12 cellular contexts compared by ENCODE assay signal in genomic region chr17:65547253-65547670, GRCh38. TPM values are rescaled to one million over a fixed set of nuclear protein-coding genes. Genes with fewer than 3 reads are reported as not detected.
DNase-seq lines count a peak whose midpoint lies in the region; ATAC-seq and TF ChIP-seq lines count a peak whose summit lies in the region.
"Had no signal": no experiment of that assay in that cellular context is flagged by ENCODE, and none has a peak within 500 bp of the region (broad histone marks: within the 10 kb centered on the region; RNA-seq: fewer than 3 reads in every experiment).

No MANE protein-coding gene starts in this region.

- CTCF ChIA-PET in naive thymus-derived CD4-positive, alpha-beta T cell (lab: Charles Lee), result no interaction called here

- H3K27ac ChIP-seq in naive thymus-derived CD4-positive, alpha-beta T cell (ENCODE audit: low read depth, low read length), result peak overlapping the region; percentile 57
- peak overlapping the region; percentile 51 to 59 for H3K27ac ChIP-seq in uterus
- H3K27ac ChIP-seq: SJCRH30 had no signal

- intact Hi-C loops in naive thymus-derived CD4-positive, alpha-beta T cell (cut with micrococcal nuclease), result no loop called here
- intact Hi-C loops in uterus (cut with DNase I; ENCODE audit: low total_unique reads), result no loop called here

- H3K4me3 ChIP-seq in fibroblast of mammary gland (ENCODE audit: control insufficient read depth, low read depth, low read length), result no peak overlapping the region
- H3K4me3 ChIP-seq in naive thymus-derived CD4-positive, alpha-beta T cell (ENCODE audit: low read length), result no peak overlapping the region
- H3K4me3 ChIP-seq in uterus, result no peak overlapping the region
- H3K4me3 ChIP-seq: SJCRH30 had no signal

- TF ChIP-seq CTCF in fibroblast of mammary gland (conservative IDR thresholded peaks at IDR 0.05; ENCODE audit: control insufficient read depth, insufficient read depth, low read depth, low read length) (no peak), uterus (IDR thresholded peaks at IDR 0.05) (no peak)

- TF ChIP-seq POLR2A in uterus (IDR thresholded peaks at IDR 0.05), result no peak

- peak overlapping the region; percentile 11 for H3K4me3 Mint-ChIP-seq in activated naive CD8-positive, alpha-beta T cell
- H3K4me3 Mint-ChIP-seq in activated naive CD8-positive, alpha-beta T cell treated with anti-CD3 and anti-CD28 coated beads for 36 hours, result no peak overlapping the region
- peak overlapping the region; percentile 16 to 75 (median 59) for H3K4me3 Mint-ChIP-seq in naive thymus-derived CD4-positive, alpha-beta T cell
- no peak overlapping the region for H3K4me3 Mint-ChIP-seq in stimulated activated effector memory CD8-positive, alpha-beta T cell treated with anti-CD3 and anti-CD28 coated beads, Interleukin-12 subunit alpha, Interleukin-12 subunit beta, amount 100 ng/mL, for 72 hours
- H3K4me3 Mint-ChIP-seq: activated B cell treated with CpG ODN at 0.5 μM for 24 hours had no signal

- H3K36me3 ChIP-seq in naive thymus-derived CD4-positive, alpha-beta T cell (ENCODE audit: control insufficient read depth in 2 of 3, insufficient read depth in 3 of 3, low read length in 3 of 3), result peaks cover 0 to 72% (median 15%) of the 10 kb centered on the region in 3 experiments
- H3K36me3 ChIP-seq in uterus, result no peaks in the 10 kb centered on the region

- ATAC-seq in naive thymus-derived CD4-positive, alpha-beta T cell, result peak; percentile 82
- no peak for ATAC-seq in stimulated activated effector memory CD8-positive, alpha-beta T cell treated with anti-CD3 and anti-CD28 coated beads, Interleukin-12 subunit alpha, Interleukin-12 subunit beta, amount 100 ng/mL, for 72 hours

- no peaks in the 10 kb centered on the region for H3K9me3 Mint-ChIP-seq in activated naive CD8-positive, alpha-beta T cell (ENCODE audit: low read depth)
- no peaks in the 10 kb centered on the region for H3K9me3 Mint-ChIP-seq in activated naive CD8-positive, alpha-beta T cell treated with anti-CD3 and anti-CD28 coated beads for 36 hours
- H3K9me3 Mint-ChIP-seq in naive thymus-derived CD4-positive, alpha-beta T cell, result no peaks in the 10 kb centered on the region
- no peaks in the 10 kb centered on the region for H3K9me3 Mint-ChIP-seq in stimulated activated effector memory CD8-positive, alpha-beta T cell treated with anti-CD3 and anti-CD28 coated beads, Interleukin-12 subunit alpha, Interleukin-12 subunit beta, amount 100 ng/mL, for 72 hours
- H3K9me3 Mint-ChIP-seq: activated B cell treated with CpG ODN at 0.5 μM for 24 hours had no signal

- no peaks in the 10 kb centered on the region for H3K27me3 ChIP-seq in naive thymus-derived CD4-positive, alpha-beta T cell (ENCODE audit: control insufficient read depth in 2 of 2, insufficient read depth in 2 of 2, low read length in 2 of 2)
- H3K27me3 ChIP-seq in uterus, result no peaks in the 10 kb centered on the region
- H3K27me3 ChIP-seq: SJCRH30 had no signal

- H3K27ac Mint-ChIP-seq in activated naive CD8-positive, alpha-beta T cell, result no peak overlapping the region
- H3K27ac Mint-ChIP-seq in activated naive CD8-positive, alpha-beta T cell treated with anti-CD3 and anti-CD28 coated beads for 36 hours, result no peak overlapping the region
- peak overlapping the region; percentile 56 to 94 (median 84) for H3K27ac Mint-ChIP-seq in naive thymus-derived CD4-positive, alpha-beta T cell
- no peak overlapping the region for H3K27ac Mint-ChIP-seq in stimulated activated effector memory CD8-positive, alpha-beta T cell treated with anti-CD3 and anti-CD28 coated beads, Interleukin-12 subunit alpha, Interleukin-12 subunit beta, amount 100 ng/mL, for 72 hours
- H3K27ac Mint-ChIP-seq: activated B cell treated with CpG ODN at 0.5 μM for 24 hours had no signal

- H3K36me3 Mint-ChIP-seq in activated naive CD8-positive, alpha-beta T cell, result peaks cover 28% of the 10 kb centered on the region
- peaks cover 15% of the 10 kb centered on the region for H3K36me3 Mint-ChIP-seq in activated naive CD8-positive, alpha-beta T cell treated with anti-CD3 and anti-CD28 coated beads for 36 hours
- H3K36me3 Mint-ChIP-seq in naive thymus-derived CD4-positive, alpha-beta T cell, result peaks cover 16 to 40% (median 35%) of the 10 kb centered on the region in 5 donors
- H3K36me3 Mint-ChIP-seq in stimulated activated effector memory CD8-positive, alpha-beta T cell treated with anti-CD3 and anti-CD28 coated beads, Interleukin-12 subunit alpha, Interleukin-12 subunit beta, amount 100 ng/mL, for 72 hours, result no peaks in the 10 kb centered on the region

- H3K27me3 Mint-ChIP-seq in activated naive CD8-positive, alpha-beta T cell, result no peaks in the 10 kb centered on the region
- no peaks in the 10 kb centered on the region for H3K27me3 Mint-ChIP-seq in activated naive CD8-positive, alpha-beta T cell treated with anti-CD3 and anti-CD28 coated beads for 36 hours
- H3K27me3 Mint-ChIP-seq in naive thymus-derived CD4-positive, alpha-beta T cell, result peaks cover 0 to 10% (median 0%) of the 10 kb centered on the region in 5 donors

- POLR2A ChIA-PET in naive thymus-derived CD4-positive, alpha-beta T cell (lab: Charles Lee), result no interaction called here

- no peaks in the 10 kb centered on the region for H3K9me3 ChIP-seq in naive thymus-derived CD4-positive, alpha-beta T cell (ENCODE audit: control insufficient read depth in 2 of 3, low read length in 3 of 3)
- no peaks in the 10 kb centered on the region for H3K9me3 ChIP-seq in uterus
- H3K9me3 ChIP-seq: SJCRH30 had no signal

- peaks cover 57% of the 10 kb centered on the region for H3K4me1 Mint-ChIP-seq in activated naive CD8-positive, alpha-beta T cell (ENCODE audit: low read depth)
- H3K4me1 Mint-ChIP-seq in activated naive CD8-positive, alpha-beta T cell treated with anti-CD3 and anti-CD28 coated beads for 36 hours, result peaks cover 22% of the 10 kb centered on the region
- H3K4me1 Mint-ChIP-seq in naive thymus-derived CD4-positive, alpha-beta T cell, result peaks cover 16 to 96% (median 63%) of the 10 kb centered on the region in 7 donors
- peaks cover 25% of the 10 kb centered on the region for H3K4me1 Mint-ChIP-seq in stimulated activated effector memory CD8-positive, alpha-beta T cell treated with anti-CD3 and anti-CD28 coated beads, Interleukin-12 subunit alpha, Interleukin-12 subunit beta, amount 100 ng/mL, for 72 hours
- H3K4me1 Mint-ChIP-seq: activated B cell treated with CpG ODN at 0.5 μM for 24 hours had no signal

- peaks cover 0 to 54% of the 10 kb centered on the region in 2 donors for H3K4me1 ChIP-seq in naive thymus-derived CD4-positive, alpha-beta T cell (ENCODE audit: control insufficient read depth in 2 of 2, insufficient read depth in 2 of 2, low read length in 2 of 2)
- H3K4me1 ChIP-seq in uterus, result peaks cover 19 to 28% of the 10 kb centered on the region in 2 donors
- H3K4me1 ChIP-seq: SJCRH30 had no signal

- no peak for DNase-seq in activated naive CD8-positive, alpha-beta T cell treated with anti-CD3 and anti-CD28 coated beads for 36 hours
- DNase-seq in fibroblast of mammary gland (ENCODE audit: low read depth) (peak; percentile 55), uterus (peak in 1 of 2 donors; percentile 58), NCI-H69 (lab: John Stamatoyannopoulos, UW) (no peak), NCI-H1436 treated with DMSO at 0.1 percent for 48 hours (lab: John Stamatoyannopoulos, UW) (no peak)
- peak in 7 of 9 donors; percentile 33 to 69 (median 46) for DNase-seq in naive thymus-derived CD4-positive, alpha-beta T cell
- no peak for DNase-seq in stimulated activated effector memory CD8-positive, alpha-beta T cell treated with anti-CD3 and anti-CD28 coated beads, Interleukin-12 subunit alpha, Interleukin-12 subunit beta, amount 100 ng/mL, for 72 hours (ENCODE audit: low spot score in 2 of 2)
- DNase-seq: activated B cell treated with CpG ODN at 0.5 μM for 24 hours, hypothalamus, NCI-H774, SJCRH30 had no signal

RNA-seq across cellular contexts. Expression of gene AXIN2, which starts 14.2 kb away (rescaled TPM):
- 1 to 10 TPM; 1.5 to 1.6 TPM for total RNA-seq in activated naive CD8-positive, alpha-beta T cell treated with anti-CD3 and anti-CD28 coated beads for 36 hours
- 10 to 100 TPM in 4 of 5 experiments, 1 to 10 TPM in 1; 7.4 to 63.4 (median 39.5) TPM for total RNA-seq in naive thymus-derived CD4-positive, alpha-beta T cell
- 10 to 100 TPM; 10.5 to 16.2 TPM for polyA plus RNA-seq in naive thymus-derived CD4-positive, alpha-beta T cell
- 10 to 100 TPM in 3 of 4 donors, 1 to 10 TPM in 1; 8.2 to 65.1 (median 42.0) TPM for total RNA-seq in uterus

Comparison
In these comparisons a context has a peak if more than half of its experiments do, and no peak if none do; other contexts are left out.
1. H3K4me3 Mint-ChIP-seq: peak in activated naive CD8-positive, alpha-beta T cell (single experiment) and naive thymus-derived CD4-positive, alpha-beta T cell (10 of 10); none in activated naive CD8-positive, alpha-beta T cell treated with anti-CD3 and anti-CD28 coated beads for 36 hours (single experiment) and stimulated activated effector memory CD8-positive, alpha-beta T cell treated with anti-CD3 and anti-CD28 coated beads, Interleukin-12 subunit alpha, Interleukin-12 subunit beta, amount 100 ng/mL, for 72 hours (single experiment).
2. H3K27ac Mint-ChIP-seq: peak in naive thymus-derived CD4-positive, alpha-beta T cell (9 of 9); none in activated naive CD8-positive, alpha-beta T cell (single experiment), activated naive CD8-positive, alpha-beta T cell treated with anti-CD3 and anti-CD28 coated beads for 36 hours (single experiment) and stimulated activated effector memory CD8-positive, alpha-beta T cell treated with anti-CD3 and anti-CD28 coated beads, Interleukin-12 subunit alpha, Interleukin-12 subunit beta, amount 100 ng/mL, for 72 hours (single experiment).
3. DNase-seq: peak in fibroblast of mammary gland (single experiment) and naive thymus-derived CD4-positive, alpha-beta T cell (7 of 9); none in activated naive CD8-positive, alpha-beta T cell treated with anti-CD3 and anti-CD28 coated beads for 36 hours (single experiment), NCI-H69 (single experiment), NCI-H1436 treated with DMSO at 0.1 percent for 48 hours (single experiment) and stimulated activated effector memory CD8-positive, alpha-beta T cell treated with anti-CD3 and anti-CD28 coated beads, Interleukin-12 subunit alpha, Interleukin-12 subunit beta, amount 100 ng/mL, for 72 hours (0 of 2).